Comparison of ENCODE assay signal across 24 cellular contexts in the genomic region with DNA sequence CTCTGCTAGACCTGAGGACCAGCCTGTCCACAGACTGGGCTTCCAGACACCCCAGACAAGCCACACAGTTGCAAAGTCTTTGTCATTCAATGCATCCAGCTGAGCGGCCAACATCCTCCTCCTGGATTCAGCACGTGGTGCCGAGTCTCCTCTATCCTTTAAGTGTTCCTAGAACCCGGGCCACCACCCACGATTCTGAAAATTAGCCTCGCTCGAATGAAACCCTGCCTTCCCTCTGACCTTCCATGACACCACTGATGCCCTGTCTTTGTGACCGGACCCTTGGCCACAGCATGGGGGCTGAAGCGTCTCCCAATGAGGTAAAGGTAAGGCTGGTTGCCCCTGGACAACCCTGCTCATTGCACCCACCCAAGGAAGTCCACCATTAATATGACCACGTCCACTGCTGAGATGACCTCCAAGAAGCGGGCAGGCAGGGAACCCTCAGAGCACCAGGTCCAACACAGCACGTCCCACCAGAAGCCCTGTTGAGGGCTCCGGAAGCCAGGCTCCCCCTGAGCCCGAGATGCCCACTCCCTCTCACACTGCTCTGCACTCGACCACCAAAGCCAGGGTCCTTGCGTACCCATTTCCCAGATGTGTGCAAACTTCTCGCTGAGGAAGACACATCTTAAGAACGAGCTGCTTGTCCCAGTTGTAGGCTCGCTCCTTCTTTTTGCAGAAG.
"Had no signal": no experiment of that assay in that cellular context is flagged by ENCODE, and none has a peak within 500 bp of the region (broad histone marks: within the 10 kb centered on the region; RNA-seq: fewer than 3 reads in every experiment).

No MANE protein-coding gene starts in this region.

- H3K4me1 Mint-ChIP-seq: memory B cell had no signal

- H3K27ac ChIP-seq: colonic mucosa, epithelial cell of prostate, esophagus squamous epithelium, gastrocnemius medialis, heart right ventricle had no signal

- H3K4me3 ChIP-seq: colonic mucosa, esophagus squamous epithelium, gastrocnemius medialis, heart right ventricle, lung had no signal

- ATAC-seq: effector memory CD8-positive, alpha-beta T cell; esophagus mucosa; gastrocnemius medialis; heart right ventricle; left cardiac atrium; left ventricle myocardium superior had no signal

- H3K36me3 Mint-ChIP-seq: memory B cell had no signal

- H3K4me3 Mint-ChIP-seq: dendritic cell treated with granulocyte-macrophage colony-stimulating factor and Interleukin-4, amounts not matched to agents 40 ng/mL and 50 ng/mL, for 4 days; effector memory CD8-positive, alpha-beta T cell; endodermal cell; memory B cell had no signal

- H3K27me3 ChIP-seq: colonic mucosa, esophagus squamous epithelium, gastrocnemius medialis had no signal

- H3K9me3 Mint-ChIP-seq: dendritic cell treated with granulocyte-macrophage colony-stimulating factor and Interleukin-4, amounts not matched to agents 40 ng/mL and 50 ng/mL, for 4 days; effector memory CD8-positive, alpha-beta T cell; endodermal cell had no signal

- H3K4me1 ChIP-seq: colonic mucosa, esophagus squamous epithelium, gastrocnemius medialis, heart right ventricle had no signal

- DNase-seq: colonic mucosa; cortex of kidney; effector CD8-positive, alpha-beta T cell; effector memory CD8-positive, alpha-beta T cell; endodermal cell; erythroblast; esophagus squamous epithelium; foreskin fibroblast; foreskin melanocyte; gastrocnemius medialis; glutamatergic neuron; head of caudate nucleus; heart right ventricle; hippocampal formation; left cardiac atrium; left ventricle myocardium superior; mammary epithelial cell; mesendoderm; midbrain had no signal

- H3K27ac Mint-ChIP-seq: dendritic cell treated with granulocyte-macrophage colony-stimulating factor and Interleukin-4, amounts not matched to agents 40 ng/mL and 50 ng/mL, for 4 days; effector memory CD8-positive, alpha-beta T cell; endodermal cell; memory B cell had no signal

- H3K9me3 ChIP-seq: colonic mucosa, esophagus squamous epithelium, gastrocnemius medialis, heart right ventricle had no signal

- H3K36me3 ChIP-seq: colonic mucosa, esophagus squamous epithelium, gastrocnemius medialis, heart right ventricle had no signal
